1 cellular context compared by ENCODE assay signal in genomic region chr16:83969771-83970429, GRCh38.
TF ChIP-seq lines count a peak whose summit lies in the region.

No MANE protein-coding gene starts in this region.

TF ChIP-seq in HepG2, 621 proteins besides CTCF, POLR2A, EP300 and RAD21:
- TF ChIP-seq IKZF4 (CRISPR knock-in tag; IDR thresholded peaks at IDR 0.05; ENCODE audit: borderline replicate concordance, low read depth, not compliant biosample characterization) (no peak), TBP (CRISPR knock-in tag; IDR thresholded peaks at IDR 0.05) (no peak), ZNF891 (CRISPR knock-in tag; IDR thresholded peaks at IDR 0.05) (no peak), FOXK2 (IDR thresholded peaks at IDR 0.05) (no peak), NR2C2 (CRISPR knock-in tag; IDR thresholded peaks at IDR 0.05; ENCODE audit: borderline replicate concordance) (no peak), ZNF142 (CRISPR knock-in tag; IDR thresholded peaks at IDR 0.05) (no peak), KLF6 (CRISPR knock-in tag; IDR thresholded peaks at IDR 0.05) (no peak), ZNF547 (CRISPR knock-in tag; IDR thresholded peaks at IDR 0.05) (no peak), ZNF264 (CRISPR knock-in tag; IDR thresholded peaks at IDR 0.05) (no peak)
